Comparison of ENCODE assay signal across 10 cellular contexts in genomic region chr1:2459757-2460156, GRCh38. TPM values are rescaled to one million over a fixed set of nuclear protein-coding genes. Genes with fewer than 3 reads are reported as not detected.
DNase-seq lines count a peak whose midpoint lies in the region; ATAC-seq and TF ChIP-seq lines count a peak whose summit lies in the region.
"Had no signal": no experiment of that assay in that cellular context is flagged by ENCODE, and none has a peak within 500 bp of the region (broad histone marks: within the 10 kb centered on the region; RNA-seq: fewer than 3 reads in every experiment).

No MANE protein-coding gene starts in this region.

- no peaks in the 10 kb centered on the region for H3K36me3 ChIP-seq in right atrium auricular region

- intact Hi-C loops in Right ventricle myocardium superior (cut with DNase I) (no loop called here), left colon (cut with DNase I, micrococcal nuclease) (no loop called here)

- no peak overlapping the region for H3K4me3 ChIP-seq in right atrium auricular region
- H3K4me3 ChIP-seq in choroid plexus epithelial cell (ENCODE audit: low read depth, low read length), result no peak overlapping the region

- no peaks in the 10 kb centered on the region for H3K9me3 ChIP-seq in right atrium auricular region

- H3K27me3 ChIP-seq in right atrium auricular region, result peaks cover 0 to 4% of the 10 kb centered on the region in 2 donors

- peak; percentile 91 for ATAC-seq in Right ventricle myocardium superior (ENCODE audit: poor library complexity)
- ATAC-seq in left colon, result peak; percentile 30
- ATAC-seq in HG03196 (IDR thresholded peaks at IDR 0.05; ENCODE audit: unreplicated experiment), result no peak

- H3K4me1 ChIP-seq in right atrium auricular region, result peaks cover 0 to 10% of the 10 kb centered on the region in 2 donors

- no peak overlapping the region for H3K27ac ChIP-seq in right atrium auricular region

- peak; percentile 76 for DNase-seq in Right ventricle myocardium superior
- DNase-seq in right atrium auricular region (ENCODE audit: low spot score), result no peak
- peak; percentile 53 for DNase-seq in choroid plexus epithelial cell (ENCODE audit: low read depth)
- DNase-seq in left colon, result no peak
- DNase-seq in NCI-H748 (lab: John Stamatoyannopoulos, UW; ENCODE audit: unreplicated experiment), result no peak
- DNase-seq in HK-2 (ENCODE audit: unreplicated experiment), result no peak
- no peak for DNase-seq in ureter (ENCODE audit: low spot score)
- DNase-seq: activated naive CD4-positive, alpha-beta T cell treated with anti-CD3 and anti-CD28 coated beads for 36 hours; NCI-H524 treated with DMSO at 0.1 percent for 48 hours had no signal

- TF ChIP-seq CTCF in right atrium auricular region (IDR thresholded peaks at IDR 0.05) (peak in 1 of 2 donors; percentile 44), choroid plexus epithelial cell (conservative IDR thresholded peaks at IDR 0.05; ENCODE audit: low read depth, low read length) (peak; percentile 56)

RNA-seq across cellular contexts. Expression of gene PLCH2, which starts 16.3 kb away (rescaled TPM):
- total RNA-seq in Right ventricle myocardium superior (0.13 TPM), right atrium auricular region (under 1 TPM in 1 of 2 donors, not detected in 1; 0.12 TPM), left colon (1 to 10 TPM; 3.6 to 4.6 TPM), ureter (90.0 TPM)

RNA-seq across cellular contexts. Expression of gene PEX10, which starts 47.4 kb away (rescaled TPM):
- total RNA-seq in Right ventricle myocardium superior (15.2 TPM), right atrium auricular region (10 to 100 TPM; 16.2 to 17.4 TPM), left colon (10 to 100 TPM; 17.8 to 19.9 TPM), ureter (30.7 TPM)

Comparison
In these comparisons a context has a peak if more than half of its experiments do, and no peak if none do; other contexts are left out.
1. DNase-seq: peak in Right ventricle myocardium superior (single experiment) and choroid plexus epithelial cell (single experiment); none in right atrium auricular region (single experiment), left colon (0 of 2), NCI-H748 (single experiment), HK-2 (single experiment) and ureter (single experiment).
2. RNA of gene PLCH2, which starts 16.3 kb away (total RNA-seq): 90.0 TPM in ureter (single experiment); 3.6 to 4.6 TPM in left colon, 0.13 TPM in Right ventricle myocardium superior (single experiment) and 0.12 TPM in right atrium auricular region; every median in the first group is over 10 times any median in the second.